In genomic region chr9:127382541-127382940, GRCh38 we compare ENCODE assay signal across 6 cellular contexts.
"Had no signal": no experiment of that assay in that cellular context is flagged by ENCODE, and none has a peak within 500 bp of the region (broad histone marks: within the 10 kb centered on the region; RNA-seq: fewer than 3 reads in every experiment).

No MANE protein-coding gene starts in this region.

- H3K27ac ChIP-seq: GM23248 had no signal

- H3K4me3 ChIP-seq: GM23248, K562 had no signal

- H3K9ac ChIP-seq: GM23248 had no signal

- DNase-seq: GM23248, GOT3, H9, HCEC 1CT, IMR-90 had no signal

- H2AFZ ChIP-seq: GM23248 had no signal
